Comparison of ENCODE assay signal across 14 cellular contexts in genomic region chr12:79046021-79046420, GRCh38.
"Had no signal": no experiment of that assay in that cellular context is flagged by ENCODE, and none has a peak within 500 bp of the region (broad histone marks: within the 10 kb centered on the region; RNA-seq: fewer than 3 reads in every experiment).

No MANE protein-coding gene starts in this region.

- H3K9me3 Mint-ChIP-seq: activated naive CD8-positive, alpha-beta T cell treated with anti-CD3 and anti-CD28 coated beads, Interleukin-2, amount 10 ng/mL, durations not matched to agents 7 days and 5 days; stimulated activated naive CD8-positive, alpha-beta T cell treated with anti-CD3 and anti-CD28 coated beads, Interleukin-15, Interleukin-2, amounts not matched to agents 100 ng/mL and 50 ng/mL, for 24 hours had no signal

- H3K27ac ChIP-seq: gastroesophageal sphincter, heart right ventricle had no signal

- H3K27me3 Mint-ChIP-seq: activated CD4-positive, alpha-beta memory T cell treated with anti-CD3 and anti-CD28 coated beads, Interleukin-2, amount 10 ng/mL, durations not matched to agents 7 days and 5 days; activated CD8-positive, alpha-beta memory T cell treated with anti-CD3 and anti-CD28 coated beads, Interleukin-2, amount 10 ng/mL, durations not matched to agents 7 days and 5 days; activated naive CD8-positive, alpha-beta T cell treated with anti-CD3 and anti-CD28 coated beads, Interleukin-2, amount 10 ng/mL, durations not matched to agents 7 days and 5 days; naive thymus-derived CD4-positive, alpha-beta T cell; stimulated activated naive CD8-positive, alpha-beta T cell treated with anti-CD3 and anti-CD28 coated beads, Interleukin-15, Interleukin-2, amounts not matched to agents 100 ng/mL and 50 ng/mL, for 24 hours; T-cell had no signal

- DNase-seq: activated CD4-positive, alpha-beta memory T cell treated with anti-CD3 and anti-CD28 coated beads, Interleukin-2, amount 10 ng/mL, durations not matched to agents 7 days and 5 days; activated CD4-positive, alpha-beta T cell treated with anti-CD3 and anti-CD28 coated beads for 48 hours; activated CD4-positive, CD25-positive, alpha-beta regulatory T cell; activated CD8-positive, alpha-beta memory T cell treated with anti-CD3 and anti-CD28 coated beads, Interleukin-2, amount 10 ng/mL, durations not matched to agents 7 days and 5 days; activated naive CD8-positive, alpha-beta T cell treated with anti-CD3 and anti-CD28 coated beads, Interleukin-2, amount 10 ng/mL, durations not matched to agents 7 days and 5 days; heart right ventricle; left cardiac atrium; mesenchymal stem cell; naive thymus-derived CD4-positive, alpha-beta T cell; retina; T-cell; T-helper 9 cell had no signal

- H3K27ac Mint-ChIP-seq: activated CD4-positive, alpha-beta memory T cell treated with anti-CD3 and anti-CD28 coated beads, Interleukin-2, amount 10 ng/mL, durations not matched to agents 7 days and 5 days; activated CD8-positive, alpha-beta memory T cell treated with anti-CD3 and anti-CD28 coated beads, Interleukin-2, amount 10 ng/mL, durations not matched to agents 7 days and 5 days; activated naive CD8-positive, alpha-beta T cell treated with anti-CD3 and anti-CD28 coated beads, Interleukin-2, amount 10 ng/mL, durations not matched to agents 7 days and 5 days; naive thymus-derived CD4-positive, alpha-beta T cell; stimulated activated naive CD8-positive, alpha-beta T cell treated with anti-CD3 and anti-CD28 coated beads, Interleukin-15, Interleukin-2, amounts not matched to agents 100 ng/mL and 50 ng/mL, for 24 hours; T-cell had no signal

- H3K36me3 ChIP-seq: gastroesophageal sphincter, heart right ventricle had no signal

- H3K4me1 Mint-ChIP-seq: activated CD4-positive, alpha-beta memory T cell treated with anti-CD3 and anti-CD28 coated beads, Interleukin-2, amount 10 ng/mL, durations not matched to agents 7 days and 5 days; activated CD8-positive, alpha-beta memory T cell treated with anti-CD3 and anti-CD28 coated beads, Interleukin-2, amount 10 ng/mL, durations not matched to agents 7 days and 5 days; activated naive CD8-positive, alpha-beta T cell treated with anti-CD3 and anti-CD28 coated beads, Interleukin-2, amount 10 ng/mL, durations not matched to agents 7 days and 5 days; naive thymus-derived CD4-positive, alpha-beta T cell; T-cell had no signal

- H3K4me3 Mint-ChIP-seq: activated CD4-positive, alpha-beta memory T cell treated with anti-CD3 and anti-CD28 coated beads, Interleukin-2, amount 10 ng/mL, durations not matched to agents 7 days and 5 days; activated CD8-positive, alpha-beta memory T cell treated with anti-CD3 and anti-CD28 coated beads, Interleukin-2, amount 10 ng/mL, durations not matched to agents 7 days and 5 days; activated naive CD8-positive, alpha-beta T cell treated with anti-CD3 and anti-CD28 coated beads, Interleukin-2, amount 10 ng/mL, durations not matched to agents 7 days and 5 days; naive thymus-derived CD4-positive, alpha-beta T cell; stimulated activated naive CD8-positive, alpha-beta T cell treated with anti-CD3 and anti-CD28 coated beads, Interleukin-15, Interleukin-2, amounts not matched to agents 100 ng/mL and 50 ng/mL, for 24 hours; T-cell had no signal

- H3K36me3 Mint-ChIP-seq: activated CD8-positive, alpha-beta memory T cell treated with anti-CD3 and anti-CD28 coated beads, Interleukin-2, amount 10 ng/mL, durations not matched to agents 7 days and 5 days; activated naive CD8-positive, alpha-beta T cell treated with anti-CD3 and anti-CD28 coated beads, Interleukin-2, amount 10 ng/mL, durations not matched to agents 7 days and 5 days; naive thymus-derived CD4-positive, alpha-beta T cell; T-cell had no signal

- H3K4me3 ChIP-seq: gastroesophageal sphincter, heart right ventricle had no signal

- H3K27me3 ChIP-seq: gastroesophageal sphincter, heart right ventricle had no signal

- H3K9me3 ChIP-seq: gastroesophageal sphincter, heart right ventricle had no signal

- H3K4me1 ChIP-seq: gastroesophageal sphincter, heart right ventricle had no signal
